Comparison of ENCODE assay signal across 9 cellular contexts in the genomic region with DNA sequence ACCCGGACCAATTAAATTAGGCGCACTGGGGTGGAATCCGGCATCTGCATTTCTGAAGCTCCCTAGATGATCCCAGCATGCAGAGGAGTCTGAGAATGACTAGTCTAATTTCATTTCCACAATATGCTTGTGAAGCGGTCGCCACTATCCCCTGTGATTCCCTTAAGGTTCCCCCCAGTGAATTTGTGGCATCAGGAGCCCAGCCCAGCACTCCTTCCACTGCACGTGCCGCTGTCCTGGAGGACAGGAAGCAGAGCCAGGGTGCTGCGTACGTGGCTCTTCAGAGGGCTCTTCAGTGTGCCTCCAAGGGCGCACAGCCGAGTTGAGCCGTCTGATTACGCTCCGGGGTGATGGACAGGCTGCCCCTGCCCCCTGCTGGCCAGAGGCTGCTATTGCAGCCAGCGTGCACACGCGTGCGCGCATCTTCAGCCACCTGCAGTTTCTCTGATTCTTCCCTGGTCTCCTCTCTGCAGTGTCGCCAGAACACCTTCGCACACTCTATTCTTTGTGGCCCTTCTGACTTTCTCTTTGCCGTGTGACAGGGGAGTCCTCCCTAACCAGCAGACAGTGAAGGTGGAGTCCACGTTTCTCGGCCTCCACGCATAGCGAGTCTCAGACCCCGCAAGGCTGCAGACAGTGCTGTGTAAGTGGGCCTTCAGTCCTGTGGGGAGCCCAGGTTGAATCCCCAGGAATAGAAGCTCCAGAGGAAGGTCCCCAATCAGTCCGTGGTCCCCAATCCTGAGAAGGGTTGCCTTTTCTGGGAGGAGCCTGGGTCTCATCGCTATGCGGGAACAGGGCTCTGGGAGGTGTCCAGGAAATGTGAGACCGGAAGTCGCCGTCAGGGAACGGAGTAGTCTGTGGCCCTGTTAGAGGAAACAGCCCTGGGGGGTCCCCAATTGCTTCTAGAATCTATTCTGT. TPM values are rescaled to one million over a fixed set of nuclear protein-coding genes. Genes with fewer than 3 reads are reported as not detected.
DNase-seq lines count a peak whose midpoint lies in the region; ATAC-seq and TF ChIP-seq lines count a peak whose summit lies in the region.
"Had no signal": no experiment of that assay in that cellular context is flagged by ENCODE, and none has a peak within 500 bp of the region (broad histone marks: within the 10 kb centered on the region; RNA-seq: fewer than 3 reads in every experiment).

No MANE protein-coding gene starts in this region.

- DNase-seq in Ammon's horn (ENCODE audit: low spot score) (peak; percentile 86), NCI-H446 treated with DMSO at 0.1 percent for 48 hours (lab: John Stamatoyannopoulos, UW) (peak; percentile 65), coronary artery (ENCODE audit: low spot score) (no peak), left lobe of liver (ENCODE audit: low spot score) (peak; percentile 81)
- peak; percentile 77 to 80 for DNase-seq in activated CD4-positive, alpha-beta T cell treated with anti-CD3 and anti-CD28 coated beads for 4 hours
- peak; percentile 85 for DNase-seq in stimulated activated CD4-positive, alpha-beta T cell treated with anti-CD3 and anti-CD28 coated beads, Interleukin-4, amount 100 ng/mL, for 24 hours

- ATAC-seq in GM19043 (IDR thresholded peaks at IDR 0.05; ENCODE audit: low read depth, unreplicated experiment) (peak; percentile 95), HG03432 (IDR thresholded peaks at IDR 0.05; ENCODE audit: unreplicated experiment) (peak; percentile 88), left lobe of liver (peak; percentile 100)

- peak; percentile 98 for TF ChIP-seq CTCF in coronary artery (IDR thresholded peaks at IDR 0.05)

- no peak overlapping the region for H3K27ac ChIP-seq in coronary artery

- peak overlapping the region; percentile 62 for H3K4me3 ChIP-seq in coronary artery

RNA-seq across cellular contexts. Expression of a gene that starts 16.5 kb away (rescaled TPM):
- total RNA-seq in left lobe of liver, result not detected
- total RNA-seq: T-helper 1 cell treated with Interleukin-12 subunit alpha and Interleukin-12 subunit beta and Interleukin-4 antibody, amounts not matched to agents 30 ng/mL and 1 ng/mL, for 36 hours had no signal

RNA-seq across cellular contexts. Expression of a gene that starts 32.4 kb away (rescaled TPM):
- total RNA-seq in left lobe of liver, result 0.25 TPM
- total RNA-seq: T-helper 1 cell treated with Interleukin-12 subunit alpha and Interleukin-12 subunit beta and Interleukin-4 antibody, amounts not matched to agents 30 ng/mL and 1 ng/mL, for 36 hours had no signal
